In genomic region chr20:31860431-31861345, GRCh38 we compare ENCODE assay signal across 8 cellular contexts. TPM values are rescaled to one million over a fixed set of nuclear protein-coding genes. Genes with fewer than 3 reads are reported as not detected.
DNase-seq lines count a peak whose midpoint lies in the region; ATAC-seq and TF ChIP-seq lines count a peak whose summit lies in the region.

No MANE protein-coding gene starts in this region.

- in situ Hi-C loops in T47D (cut with HindIII; ENCODE audit: low pct_unique_long_range_greater_than_20kb, low sequenced_read_pairs) (no loop called here), transverse colon (cut with MboI; ENCODE audit: low pct_ligation_motif_present in 1 of 4, low pct_unique_long_range_greater_than_20kb in 1 of 4, low sequenced_read_pairs in 3 of 4) (no loop called here)

- peak overlapping the region; percentile 34 to 62 (median 48) for H3K4me3 ChIP-seq in transverse colon

- peak; percentile 39 for DNase-seq in activated gamma-delta T cell (lab: John Stamatoyannopoulos, UW)
- DNase-seq in activated gamma-delta T cell treated with Interleukin-2 at 50 U/mL for 16 hours: no peak
- DNase-seq in NCI-H1105 treated with DMSO at 0.1 percent for 48 hours (lab: John Stamatoyannopoulos, UW): peak; percentile 42
- DNase-seq in T47D (ENCODE audit: low read depth in 1 of 2, low spot score in 1 of 2): peak; percentile 80 to 87
- peak; percentile 39 for DNase-seq in left lobe of liver (ENCODE audit: low spot score)
- DNase-seq in transverse colon: peak; percentile 20
- DNase-seq in NOMO-1 (lab: John Stamatoyannopoulos, UW; ENCODE audit: unreplicated experiment in 2 of 2): no peak
- no peak for DNase-seq in GF-D8 (lab: John Stamatoyannopoulos, UW)

- no peaks in the 10 kb centered on the region for H3K9me3 ChIP-seq in transverse colon

- 9 to 15% methylated on average over 6 to 22 of the region's 32 CpGs for WGBS in transverse colon (ENCODE audit: low coverage in 1 of 2), 2 donors

- no peaks in the 10 kb centered on the region for H3K36me3 ChIP-seq in transverse colon

- no peak overlapping the region for H3K27ac ChIP-seq in transverse colon

- TF ChIP-seq POLR2A in transverse colon (IDR thresholded peaks at IDR 0.05): no peak

- peaks cover 35% of the 10 kb centered on the region for H3K27me3 ChIP-seq in transverse colon

- ATAC-seq in left lobe of liver: peak; percentile 38

- no peak for TF ChIP-seq EP300 in transverse colon (IDR thresholded peaks at IDR 0.05; ENCODE audit: low read depth)

- no peak for TF ChIP-seq CTCF in transverse colon (IDR thresholded peaks at IDR 0.05)

- intact Hi-C loops in transverse colon (cut with DNase I; ENCODE audit: low total_unique reads): no loop called here

- peaks cover 10 to 19% (median 14%) of the 10 kb centered on the region in 4 donors for H3K4me1 ChIP-seq in transverse colon

RNA-seq across cellular contexts. Expression of gene DUSP15, which starts 9.6 kb away (rescaled TPM):
- total RNA-seq in left lobe of liver: 0.38 TPM
- 1 to 10 TPM in 1 of 4 donors, not detected in 3; 1.1 TPM for total RNA-seq in transverse colon

RNA-seq across cellular contexts. Expression of gene TTLL9, which starts 9.7 kb away (rescaled TPM):
- not detected for total RNA-seq in left lobe of liver
- not detected for total RNA-seq in transverse colon

RNA-seq across cellular contexts. Expression of gene FOXS1, which starts 15.3 kb away (rescaled TPM):
- total RNA-seq in left lobe of liver: not detected
- under 1 TPM in 1 of 4 donors, not detected in 3; 0.55 TPM for total RNA-seq in transverse colon

RNA-seq across cellular contexts. Expression of gene MYLK2, which starts 41.5 kb away (rescaled TPM):
- not detected for total RNA-seq in left lobe of liver
- under 1 TPM in 1 of 4 donors, not detected in 3; 0.16 TPM for total RNA-seq in transverse colon

Comparison
In these comparisons a context has a peak if more than half of its experiments do, and no peak if none do; other contexts are left out.
1. DNase-seq: peak in activated gamma-delta T cell (single experiment), NCI-H1105 treated with DMSO at 0.1 percent for 48 hours (single experiment), T47D (2 of 2), left lobe of liver (single experiment) and transverse colon (single experiment); none in activated gamma-delta T cell treated with Interleukin-2 at 50 U/mL for 16 hours (single experiment), NOMO-1 (0 of 2) and GF-D8 (single experiment).